ENCODE assay signal across 14 cellular contexts in the genomic region with DNA sequence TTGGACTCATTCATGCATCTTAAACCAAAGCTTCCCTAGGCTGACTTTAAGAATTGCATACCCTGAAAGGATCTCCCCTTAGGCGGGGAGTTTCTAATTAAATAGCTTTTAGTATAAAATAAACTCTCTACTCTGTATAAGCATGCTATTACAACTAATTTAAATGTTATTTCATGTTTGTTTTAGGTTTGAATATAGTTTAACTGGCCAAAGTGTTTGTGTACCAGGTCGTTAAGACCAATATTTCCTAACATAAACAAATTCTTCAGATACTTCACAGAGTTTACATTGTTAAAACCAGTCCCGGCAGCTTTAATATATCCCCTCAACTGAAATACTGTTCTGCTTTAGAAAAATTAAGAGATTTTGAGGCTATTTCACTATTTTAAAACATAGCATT. TPM values are rescaled to one million over a fixed set of nuclear protein-coding genes. Genes with fewer than 3 reads are reported as not detected.
DNase-seq lines count a peak whose midpoint lies in the region.
"Had no signal": no experiment of that assay in that cellular context is flagged by ENCODE, and none has a peak within 500 bp of the region (broad histone marks: within the 10 kb centered on the region; RNA-seq: fewer than 3 reads in every experiment).

No MANE protein-coding gene starts in this region.

- H3K27ac ChIP-seq in GM23248 (no peak overlapping the region), iPS-18a (ENCODE audit: low read length) (no peak overlapping the region), rectal smooth muscle tissue (ENCODE audit: low read depth, low read length) (no peak overlapping the region)

- H3K4me3 ChIP-seq in GM23248 (peak overlapping the region; percentile 90), adipocyte (ENCODE audit: low read length) (peak overlapping the region; percentile 93), iPS-18a (ENCODE audit: low read length) (peak overlapping the region; percentile 95), rectal smooth muscle tissue (ENCODE audit: low read length) (peak overlapping the region; percentile 27)

- H3K9ac ChIP-seq in GM23248 (peak overlapping the region; percentile 77; the same call in 1 of the 2 replicates), adipocyte (ENCODE audit: low read length) (peak overlapping the region; percentile 89), iPS-18a (ENCODE audit: low read length) (no peak overlapping the region), rectal smooth muscle tissue (ENCODE audit: low read length) (no peak overlapping the region)

- H3K79me2 ChIP-seq in GM23248 (ENCODE audit: insufficient read depth) = peaks cover 57% of the 10 kb centered on the region

- H3F3A ChIP-seq in GM23248 (ENCODE audit: insufficient read depth) = peaks cover 42% of the 10 kb centered on the region

- in situ Hi-C loops in GM23248 (cut with MboI) = loop anchor here (25.0 kb wide), 1 partner anchor 603 kb away; no protein-coding TSS in a partner anchor

- 35 to 50% methylated on average over 3 of the region's 3 CpGs for WGBS in GM23248 (ENCODE audit: low coverage in 1 of 2, low lambda C conversion rate in 2 of 2, missing lambda C conversion rate in 2 of 2), 2 experiments

- no peaks in the 10 kb centered on the region for H3K9me2 ChIP-seq in GM23248 (ENCODE audit: insufficient read depth)

- H3K27me3 ChIP-seq in GM23248 (replicated peaks; ENCODE audit: insufficient read depth) (no peaks in the 10 kb centered on the region), adipocyte (replicated peaks; ENCODE audit: control insufficient read depth, insufficient read depth, low read length) (no peaks in the 10 kb centered on the region), iPS-18a (ENCODE audit: control insufficient read depth, insufficient read depth, low read length) (peaks cover 31% of the 10 kb centered on the region), rectal smooth muscle tissue (ENCODE audit: control insufficient read depth, insufficient read depth, low read length) (no peaks in the 10 kb centered on the region)

- H3K4me1 ChIP-seq in GM23248 (ENCODE audit: insufficient read depth) = peaks cover 55% of the 10 kb centered on the region
- H3K4me1 ChIP-seq in adipocyte (ENCODE audit: control insufficient read depth, insufficient read depth, low read length) = peaks cover 64% of the 10 kb centered on the region
- peaks cover 68% of the 10 kb centered on the region for H3K4me1 ChIP-seq in iPS-18a (ENCODE audit: control insufficient read depth, low read depth, low read length)
- H3K4me1 ChIP-seq in rectal smooth muscle tissue (ENCODE audit: control insufficient read depth, insufficient read depth, low read length) = peaks cover 36% of the 10 kb centered on the region
- H3K4me1 ChIP-seq: BE2C had no signal

- DNase-seq in GM23248 (no peak), adipocyte (ENCODE audit: low read depth) (no peak), Kasumi-1 (lab: John Stamatoyannopoulos, UW) (no peak), HuH-7.5 (ENCODE audit: low spot score) (no peak), NCI-H69 (lab: John Stamatoyannopoulos, UW) (no peak), NOMO-1 treated with dmso at 0.1 percent for 144 hours (lab: John Stamatoyannopoulos, UW; ENCODE audit: unreplicated experiment) (no peak)
- DNase-seq: activated CD4-positive, alpha-beta T cell treated with anti-CD3 and anti-CD28 coated beads for 1 hour; BE2C; head of caudate nucleus; naive thymus-derived CD4-positive, alpha-beta T cell; stimulated activated naive CD8-positive, alpha-beta T cell treated with anti-CD3 and anti-CD28 coated beads, Interleukin-15, amount 100 ng/mL, for 72 hours; T-helper 17 cell had no signal

- no peaks in the 10 kb centered on the region for H4K20me1 ChIP-seq in GM23248 (ENCODE audit: insufficient read depth)

- H3K4me2 ChIP-seq in GM23248 (ENCODE audit: unreplicated experiment) = peak overlapping the region; percentile 85

- no peaks in the 10 kb centered on the region for H3K9me3 ChIP-seq in GM23248 (ENCODE audit: low read depth)
- H3K9me3 ChIP-seq in adipocyte (ENCODE audit: control insufficient read depth, low read length) = no peaks in the 10 kb centered on the region
- H3K9me3 ChIP-seq in iPS-18a (ENCODE audit: control insufficient read depth, low read depth, low read length) = no peaks in the 10 kb centered on the region
- H3K9me3 ChIP-seq: BE2C had no signal

- H3K36me3 ChIP-seq in GM23248 (ENCODE audit: low read depth) (no peaks in the 10 kb centered on the region), adipocyte (ENCODE audit: control insufficient read depth, insufficient read depth, low read length, severe bottlenecking) (no peaks in the 10 kb centered on the region), iPS-18a (ENCODE audit: control insufficient read depth, low read depth, low read length) (no peaks in the 10 kb centered on the region), rectal smooth muscle tissue (ENCODE audit: control insufficient read depth, insufficient read depth, low read length) (no peaks in the 10 kb centered on the region)
- H3K36me3 ChIP-seq: BE2C had no signal

- H2AFZ ChIP-seq in GM23248 = no peak overlapping the region

RNA-seq across cellular contexts. Expression of a gene that starts 2.3 kb away (rescaled TPM):
- 2.0 and 4.0 TPM in 2 replicates for total RNA-seq in GM23248 (2014; rRNA removed; shearing (Covaris generic))
- 3.7 and 5.2 TPM in 2 replicates for polyA plus RNA-seq in GM23248 (2016; fragmentation: Nextera tagmentation; extraction: Ambion mirVana)

Comparison
In these comparisons a context has a peak if more than half of its experiments do, and no peak if none do; other contexts are left out.
1. H3K4me3 ChIP-seq: peak in every context shown above with its lines; median percentile 95 in iPS-18a; 93 in adipocyte; 90 in GM23248; 27 in rectal smooth muscle tissue.
2. H3K9ac ChIP-seq: peak in GM23248 (single experiment) and adipocyte (single experiment); none in iPS-18a (single experiment) and rectal smooth muscle tissue (single experiment).